16 cellular contexts compared by ENCODE assay signal in the genomic region with DNA sequence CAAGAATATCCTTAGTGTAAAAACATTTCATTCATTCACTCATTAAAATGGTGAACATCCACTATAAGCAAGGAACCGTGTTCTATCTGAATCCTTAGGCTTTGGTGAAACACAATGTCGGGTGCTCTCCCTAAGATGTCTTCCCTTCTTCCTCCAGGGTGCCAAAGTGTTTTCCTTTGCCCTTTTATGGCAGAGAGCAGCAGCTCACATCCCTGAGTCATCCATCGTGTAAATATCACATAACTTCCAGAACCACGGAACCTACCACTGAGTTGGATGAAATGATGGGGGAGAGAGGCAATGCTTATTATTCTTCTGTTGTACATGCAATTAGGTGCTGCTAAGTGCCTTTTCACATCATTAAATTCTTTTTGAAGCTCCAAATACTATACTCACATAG. TPM values are rescaled to one million over a fixed set of nuclear protein-coding genes. Genes with fewer than 3 reads are reported as not detected.
DNase-seq lines count a peak whose midpoint lies in the region; ATAC-seq and TF ChIP-seq lines count a peak whose summit lies in the region.
"Had no signal": no experiment of that assay in that cellular context is flagged by ENCODE, and none has a peak within 500 bp of the region (broad histone marks: within the 10 kb centered on the region; RNA-seq: fewer than 3 reads in every experiment).

No MANE protein-coding gene starts in this region.

- peak overlapping the region; percentile 90 for H3K27ac Mint-ChIP-seq in MCF 10A (ENCODE audit: low read depth, unreplicated experiment)
- H3K27ac Mint-ChIP-seq: nephron progenitor cell, WTC11 had no signal

- no peak for TF ChIP-seq CTCF in MCF 10A (IDR thresholded peaks at IDR 0.05; ENCODE audit: unreplicated experiment)
- no peak for TF ChIP-seq CTCF in breast epithelium (IDR thresholded peaks at IDR 0.05)
- no peak for TF ChIP-seq CTCF in RWPE2 (IDR thresholded peaks at IDR 0.05; ENCODE audit: poor library complexity, severe bottlenecking)

- ATAC-seq in RWPE2 (ENCODE audit: low read depth): peak; percentile 67; the same call in 2 of the 3 replicates
- ATAC-seq: esophagus mucosa, left colon, WTC11 had no signal

- no TSS peak for BruUV-seq in MCF 10A (replicated peaks; lab: Mats Ljungman, UMichigan)

- DNase-seq in MCF 10A (ENCODE audit: unreplicated experiment) (peak; percentile 66), breast epithelium (ENCODE audit: low spot score in 2 of 2) (no peak), RWPE2 (ENCODE audit: low spot score) (no peak), fibroblast of peridontal ligament (ENCODE audit: extremely low read depth) (peak; percentile 92), stromal cell of bone marrow (ENCODE audit: low read depth) (peak; percentile 74), T1000 (lab: John Stamatoyannopoulos, UW) (no peak), cerebellar nuclear complex (lab: John Stamatoyannopoulos, UW) (no peak)
- DNase-seq in activated CD4-positive, alpha-beta T cell treated with anti-CD3 and anti-CD28 coated beads, Interleukin-2, amount 50 U/mL, for 48 hours: no peak
- DNase-seq: AML-193, left colon, NCI-H526, nephron progenitor cell, SIG-M5 had no signal

- H3K4me1 Mint-ChIP-seq in MCF 10A (ENCODE audit: insufficient read depth, unreplicated experiment): peaks cover 17% of the 10 kb centered on the region

- POLR2A ChIA-PET in MCF 10A (lab: Yijun Ruan, JAX): interaction anchor here (0.8 to 1.6 kb wide), 3 partner anchors 10 to 250 kb away, joined by 3 read pairs; no protein-coding TSS in a partner anchor

- H3K4me1 ChIP-seq in breast epithelium (no peaks in the 10 kb centered on the region), RWPE2 (ENCODE audit: insufficient read depth, poor library complexity, severe bottlenecking) (no peaks in the 10 kb centered on the region)

- H3K9me3 ChIP-seq in breast epithelium (no peaks in the 10 kb centered on the region), RWPE2 (ENCODE audit: severe bottlenecking) (no peaks in the 10 kb centered on the region)

- TF ChIP-seq POLR2A in breast epithelium (IDR thresholded peaks at IDR 0.05): no peak

- H3K4me3 Mint-ChIP-seq in MCF 10A (ENCODE audit: unreplicated experiment): no peak overlapping the region
- H3K4me3 Mint-ChIP-seq: brain, nephron progenitor cell, WTC11 had no signal

- H3K36me3 ChIP-seq in breast epithelium (no peaks in the 10 kb centered on the region), RWPE2 (ENCODE audit: low read depth) (no peaks in the 10 kb centered on the region)

- H3K4me3 ChIP-seq in breast epithelium (no peak overlapping the region), RWPE2 (ENCODE audit: severe bottlenecking) (no peak overlapping the region)

- no peaks in the 10 kb centered on the region for H3K27me3 Mint-ChIP-seq in MCF 10A (ENCODE audit: insufficient read depth, unreplicated experiment)

- H3K36me3 Mint-ChIP-seq in MCF 10A (ENCODE audit: insufficient read depth, unreplicated experiment): peaks cover 7% of the 10 kb centered on the region
- H3K36me3 Mint-ChIP-seq: brain, WTC11 had no signal

- intact Hi-C loops in MCF 10A (cut with micrococcal nuclease): no loop called here
- intact Hi-C loops in breast epithelium (cut with DNase I; ENCODE audit: low total_unique reads): no loop called here

- H3K27me3 ChIP-seq in breast epithelium: no peaks in the 10 kb centered on the region
- H3K27me3 ChIP-seq in RWPE2 (ENCODE audit: insufficient read depth, poor library complexity, severe bottlenecking): no peaks in the 10 kb centered on the region

- CTCF ChIA-PET in MCF 10A (lab: Yijun Ruan, JAX): interaction anchor here (0.6 to 6.0 kb wide), 6 partner anchors 8 to 252 kb away, joined by 3 to 53 read pairs (median 4); no protein-coding TSS in a partner anchor

- H3K27ac ChIP-seq in breast epithelium (no peak overlapping the region), RWPE2 (ENCODE audit: poor library complexity, severe bottlenecking) (no peak overlapping the region)

- no peaks in the 10 kb centered on the region for H3K9me3 Mint-ChIP-seq in MCF 10A (ENCODE audit: unreplicated experiment)
- H3K9me3 Mint-ChIP-seq: brain, nephron progenitor cell, WTC11 had no signal

RNA-seq across cellular contexts. Expression of a gene that starts 50.2 kb away (rescaled TPM):
- total RNA-seq in MCF 10A (2022) (not detected in 2 replicates), breast epithelium (under 1 TPM in 2 of 3 donors, not detected in 1; under 0.01 to 0.59 TPM)

RNA-seq across cellular contexts. Expression of a gene that starts 58.0 kb away (rescaled TPM):
- 30.1 and 37.8 TPM in 2 replicates for total RNA-seq in MCF 10A (2022)
- 10 to 100 TPM; 49.2 to 99.4 (median 97.5) TPM for total RNA-seq in breast epithelium

Comparison
In these comparisons a context has a peak if more than half of its experiments do, and no peak if none do; other contexts are left out.
1. DNase-seq: peak in MCF 10A (single experiment), fibroblast of peridontal ligament (single experiment) and stromal cell of bone marrow (single experiment); none in breast epithelium (0 of 2), RWPE2 (single experiment), T1000 (single experiment), activated CD4-positive, alpha-beta T cell treated with anti-CD3 and anti-CD28 coated beads, Interleukin-2, amount 50 U/mL, for 48 hours (0 of 2) and cerebellar nuclear complex (0 of 2).